Comparison of ENCODE assay signal across 8 cellular contexts in the genomic region with DNA sequence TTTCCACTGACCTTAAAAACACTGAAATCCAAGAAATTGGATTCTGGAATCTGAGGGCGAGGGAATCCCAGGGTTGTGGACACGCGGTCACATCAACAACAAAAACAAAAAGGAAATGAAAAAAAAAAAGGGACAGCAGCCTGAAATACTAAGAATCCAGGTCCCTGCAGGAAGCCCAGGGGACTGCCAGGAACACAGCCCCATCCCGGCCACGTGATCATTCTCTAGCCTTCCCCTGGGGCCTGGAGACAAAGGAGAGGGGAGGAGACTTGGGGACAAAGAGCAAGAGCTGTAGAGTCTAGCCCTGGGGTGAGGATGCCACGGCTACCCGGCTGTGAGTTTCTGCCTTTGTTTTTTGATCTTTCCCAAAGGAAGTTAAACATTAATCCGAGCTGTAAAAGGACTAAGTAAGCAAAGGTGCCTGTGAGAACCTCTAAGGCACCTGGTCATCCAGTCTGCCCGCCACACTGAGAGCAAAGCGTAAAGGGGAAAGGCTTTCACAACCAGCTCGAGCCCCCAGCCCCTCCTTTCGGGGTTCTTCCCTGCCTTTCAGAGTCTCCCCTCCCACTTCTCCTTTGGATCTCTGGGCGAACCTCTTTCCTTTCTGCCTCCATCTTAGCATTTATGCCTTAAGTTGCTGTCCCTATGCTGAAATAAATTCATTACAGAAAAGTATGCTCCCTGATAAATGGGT. TPM values are rescaled to one million over a fixed set of nuclear protein-coding genes. Genes with fewer than 3 reads are reported as not detected.
A peak's percentile ranks its signal among the peaks of the same experiment; 100 is the strongest.
DNase-seq lines count a peak whose midpoint lies in the region; ATAC-seq, FAIRE-seq and TF ChIP-seq lines count a peak whose summit lies in the region.

No MANE protein-coding gene starts in this region.

- peaks cover 19% of the 10 kb centered on the region for H3K4me1 Mint-ChIP-seq in chondrocyte (ENCODE audit: low read depth)
- peaks cover 7% of the 10 kb centered on the region for H3K4me1 Mint-ChIP-seq in activated naive CD4-positive, alpha-beta T cell treated with anti-CD3 and anti-CD28 coated beads for 36 hours (ENCODE audit: low read depth)

- no peaks in the 10 kb centered on the region for H3K27me3 ChIP-seq in GM23248 (replicated peaks; ENCODE audit: insufficient read depth)
- H3K27me3 ChIP-seq in keratinocyte (ENCODE audit: control insufficient read depth, extremely low read depth, insufficient read depth, low read length), result no peaks in the 10 kb centered on the region
- peaks cover 0 to 12% (median 0%) of the 10 kb centered on the region in 7 donors for H3K27me3 ChIP-seq in spleen (replicated peaks in 1 of 7)

- peak overlapping the region; percentile 52 for H3K4me3 Mint-ChIP-seq in chondrocyte (ENCODE audit: unreplicated experiment)
- no peak overlapping the region for H3K4me3 Mint-ChIP-seq in activated naive CD4-positive, alpha-beta T cell treated with anti-CD3 and anti-CD28 coated beads for 36 hours

- H4K20me1 ChIP-seq in GM23248 (ENCODE audit: insufficient read depth) (no peaks in the 10 kb centered on the region), keratinocyte (ENCODE audit: control insufficient read depth, extremely low read depth, insufficient read depth, low read length) (no peaks in the 10 kb centered on the region)

- peak overlapping the region; percentile 65 for H3K4me2 ChIP-seq in GM23248 (ENCODE audit: unreplicated experiment)
- H3K4me2 ChIP-seq in keratinocyte (ENCODE audit: control insufficient read depth, extremely low read depth, insufficient read depth, low read depth, low read length), result no peak overlapping the region

- TF ChIP-seq CTCF in chondrocyte (IDR thresholded peaks at IDR 0.05), result peak; percentile 32
- no peak for TF ChIP-seq CTCF in keratinocyte (optimal IDR thresholded peaks at IDR 0.05 in 1 of 3, IDR thresholded peaks at IDR 0.05 in 1 of 3, conservative IDR thresholded peaks at IDR 0.05 in 1 of 3; ENCODE audit: extremely low read depth in 1 of 3, insufficient read depth in 2 of 3, low read length in 3 of 3)
- peak in 7 of 11 experiments; percentile 13 to 52 (median 30) for TF ChIP-seq CTCF in spleen (IDR thresholded peaks at IDR 0.05 in 8 of 11, conservative IDR thresholded peaks at IDR 0.05 in 3 of 11)

- no peak for ATAC-seq in HG02938 (IDR thresholded peaks at IDR 0.05; ENCODE audit: unreplicated experiment)
- ATAC-seq in GM19397 (IDR thresholded peaks at IDR 0.05; ENCODE audit: unreplicated experiment), result no peak

- H2AFZ ChIP-seq in GM23248, result peak overlapping the region; percentile 72
- H2AFZ ChIP-seq in keratinocyte (ENCODE audit: control insufficient read depth, low read length), result peak overlapping the region; percentile 24

- H3K36me3 ChIP-seq in GM23248 (ENCODE audit: low read depth), result no peaks in the 10 kb centered on the region
- H3K36me3 ChIP-seq in keratinocyte (ENCODE audit: control insufficient read depth in 2 of 2, extremely low read depth in 1 of 2, insufficient read depth in 2 of 2, low read length in 2 of 2), result no peaks in the 10 kb centered on the region
- H3K36me3 ChIP-seq in spleen, result no peaks in the 10 kb centered on the region

- H3K9me3 Mint-ChIP-seq in chondrocyte (ENCODE audit: low read depth), result no peaks in the 10 kb centered on the region
- no peaks in the 10 kb centered on the region for H3K9me3 Mint-ChIP-seq in activated naive CD4-positive, alpha-beta T cell treated with anti-CD3 and anti-CD28 coated beads for 36 hours

- H3K79me2 ChIP-seq in GM23248 (ENCODE audit: insufficient read depth) (no peaks in the 10 kb centered on the region), keratinocyte (ENCODE audit: control insufficient read depth, insufficient read depth, low read length) (no peaks in the 10 kb centered on the region)

- peak overlapping the region; percentile 40 for H3K9ac ChIP-seq in GM23248
- no peak overlapping the region for H3K9ac ChIP-seq in keratinocyte (ENCODE audit: control insufficient read depth, extremely low read depth, insufficient read depth, low read length)

- TF ChIP-seq POLR2A in spleen (IDR thresholded peaks at IDR 0.05), result no peak

- peak overlapping the region; percentile 66 for H3K27ac Mint-ChIP-seq in chondrocyte (ENCODE audit: unreplicated experiment)
- no peak overlapping the region for H3K27ac Mint-ChIP-seq in activated naive CD4-positive, alpha-beta T cell treated with anti-CD3 and anti-CD28 coated beads for 36 hours

- H3K27ac ChIP-seq in GM23248 (no peak overlapping the region), keratinocyte (ENCODE audit: control insufficient read depth, insufficient read depth, low read length) (no peak overlapping the region), spleen (peak overlapping the region; percentile 17 to 87 (median 80))

- intact Hi-C loops in spleen (cut with DNase I; ENCODE audit: low total_unique reads), result no loop called here
- intact Hi-C loops in activated naive CD4-positive, alpha-beta T cell treated with anti-CD3 and anti-CD28 coated beads for 36 hours (cut with micrococcal nuclease), result no loop called here

- H3F3A ChIP-seq in GM23248 (ENCODE audit: insufficient read depth), result no peaks in the 10 kb centered on the region

- WGBS in GM23248 (ENCODE audit: low coverage in 1 of 2, low lambda C conversion rate in 2 of 2, missing lambda C conversion rate in 2 of 2), 2 experiments, result 22 to 25% methylated on average over 13 of the region's 13 CpGs
- WGBS in spleen, 5 donors, result 3 to 15% (median 7%) methylated on average over 13 of the region's 13 CpGs

- in situ Hi-C loops in GM23248 (cut with MboI), result no loop called here

- FAIRE-seq in keratinocyte (lab: Jason Lieb, UNC), result no peak

- no peaks in the 10 kb centered on the region for H3K9me3 ChIP-seq in GM23248 (ENCODE audit: low read depth)
- no peaks in the 10 kb centered on the region for H3K9me3 ChIP-seq in keratinocyte (ENCODE audit: control insufficient read depth, low read depth, low read length)
- H3K9me3 ChIP-seq in spleen, result no peaks in the 10 kb centered on the region

- H3K36me3 Mint-ChIP-seq in chondrocyte (ENCODE audit: low read depth), result no peaks in the 10 kb centered on the region
- no peaks in the 10 kb centered on the region for H3K36me3 Mint-ChIP-seq in activated naive CD4-positive, alpha-beta T cell treated with anti-CD3 and anti-CD28 coated beads for 36 hours (ENCODE audit: low read depth)

- H3K9me2 ChIP-seq in GM23248 (ENCODE audit: insufficient read depth), result no peaks in the 10 kb centered on the region

- H3K4me1 ChIP-seq in GM23248 (ENCODE audit: insufficient read depth) (peaks cover 11% of the 10 kb centered on the region), keratinocyte (ENCODE audit: control insufficient read depth, extremely low read depth, insufficient read depth, low read length) (peaks cover 7% of the 10 kb centered on the region), spleen (peaks cover 0 to 18% (median 11%) of the 10 kb centered on the region in 6 donors)

- no peaks in the 10 kb centered on the region for H3K27me3 Mint-ChIP-seq in chondrocyte (ENCODE audit: low read depth)
- H3K27me3 Mint-ChIP-seq in activated naive CD4-positive, alpha-beta T cell treated with anti-CD3 and anti-CD28 coated beads for 36 hours (ENCODE audit: low read depth), result peaks cover 15% of the 10 kb centered on the region

- H3K4me3 ChIP-seq in GM23248 (peak overlapping the region; percentile 61), keratinocyte (ENCODE audit: control insufficient read depth in 2 of 3, extremely low read depth in 1 of 3, insufficient read depth in 2 of 3, low read depth in 1 of 3, low read length in 3 of 3) (no peak overlapping the region), spleen (peak overlapping the region in 7 of 8 donors; percentile 11 to 63 (median 33))

- dilution Hi-C loops in keratinocyte (cut with MboI; ENCODE audit: extremely low pct_ligation_motif_present, low sequenced_read_pairs), result no loop called here

- CTCF ChIA-PET in activated naive CD4-positive, alpha-beta T cell treated with anti-CD3 and anti-CD28 coated beads for 36 hours (lab: Charles Lee), result interaction anchor here (0.7 to 1.0 kb wide), 2 partner anchors 9 to 47 kb away, joined by 3 to 7 read pairs; no protein-coding TSS in a partner anchor

- no peaks in the 10 kb centered on the region for H3K9me1 ChIP-seq in keratinocyte (ENCODE audit: control insufficient read depth, extremely low read depth, insufficient read depth, low read length)

- peak; percentile 67 for DNase-seq in GM23248
- peak; percentile 95 for DNase-seq in NCI-H510A (lab: John Stamatoyannopoulos, UW)
- no peak for DNase-seq in chondrocyte (ENCODE audit: low spot score)
- DNase-seq in keratinocyte (ENCODE audit: low read depth, low spot score), result no peak
- DNase-seq in spleen, result peak; percentile 83
- DNase-seq in activated naive CD4-positive, alpha-beta T cell treated with anti-CD3 and anti-CD28 coated beads for 36 hours, result no peak

RNA-seq across cellular contexts. Expression of gene EPCAM, which starts 24.1 kb away (rescaled TPM):
- 0.22 TPM in 1 of 2 replicates, not detected in the other for total RNA-seq in GM23248 (2014; rRNA removed; shearing (Covaris generic))
- polyA plus RNA-seq in GM23248 (2016; fragmentation: Nextera tagmentation; extraction: Ambion mirVana) (not detected in 2 replicates), keratinocyte (4.7 to 27.6 TPM (median 25.8 TPM) in 3 replicates), spleen (under 1 TPM; 0.59 to 0.96 (median 0.67) TPM)
- total RNA-seq in chondrocyte (0.75 to 6.4 TPM (median 5.4 TPM) in 3 replicates), spleen (1 to 10 TPM in 4 of 7 donors, under 1 TPM in 2, not detected in 1; 0.72 to 2.7 (median 1.5) TPM)
- polyA plus RNA-seq in keratinocyte (2011; ENCODE audit: low read depth), result 38.8 TPM
- 8.1 and 14.0 TPM in 2 replicates for polyA plus RNA-seq in keratinocyte (2011; cell fraction: cytosol; rRNA removed)
- 10.9 and 26.1 TPM in 2 replicates for polyA plus RNA-seq in keratinocyte (2011; cell fraction: nucleus; rRNA removed)
- polyA plus RNA-seq in keratinocyte (2012; ENCODE audit: low replicate concordance), result 17.9 and 34.5 TPM in 2 replicates
- polyA minus RNA-seq in keratinocyte, result 2.9 to 20.1 TPM (median 3.1 TPM) in 3 replicates
- polyA minus RNA-seq in keratinocyte (2011; cell fraction: cytosol; rRNA and poly(A)+ RNA removed), result 15.3 TPM
- 7.9 and 8.5 TPM in 2 replicates for polyA minus RNA-seq in keratinocyte (2011; cell fraction: nucleus; rRNA and poly(A)+ RNA removed)
- total RNA-seq in activated naive CD4-positive, alpha-beta T cell treated with anti-CD3 and anti-CD28 coated beads for 36 hours, result under 1 TPM; 0.17 to 0.30 TPM

RNA-seq across cellular contexts. Expression of gene MSH2, which starts 57.9 kb away (rescaled TPM):
- total RNA-seq in GM23248 (2014; rRNA removed; shearing (Covaris generic)), result 21.6 and 21.8 TPM in 2 replicates
- polyA plus RNA-seq in GM23248 (2016; fragmentation: Nextera tagmentation; extraction: Ambion mirVana) (17.1 and 17.8 TPM in 2 replicates), keratinocyte (8.0 to 16.8 TPM (median 11.0 TPM) in 3 replicates), spleen (10 to 100 TPM in 2 of 3 donors, 1 to 10 TPM in 1; 7.1 to 12.1 (median 11.5) TPM)
- total RNA-seq in chondrocyte (21.0 to 29.1 TPM (median 21.0 TPM) in 3 replicates), spleen (10 to 100 TPM; 14.8 to 19.4 (median 16.3) TPM)
- polyA plus RNA-seq in keratinocyte (2011; ENCODE audit: low read depth), result 11.0 TPM
- polyA plus RNA-seq in keratinocyte (2011; cell fraction: cytosol; rRNA removed), result 6.1 and 11.4 TPM in 2 replicates
- polyA plus RNA-seq in keratinocyte (2011; cell fraction: nucleus; rRNA removed), result 9.8 and 11.8 TPM in 2 replicates
- 5.9 and 12.0 TPM in 2 replicates for polyA plus RNA-seq in keratinocyte (2012; ENCODE audit: low replicate concordance)
- polyA minus RNA-seq in keratinocyte, result 5.7 to 13.0 TPM (median 5.8 TPM) in 3 replicates
- polyA minus RNA-seq in keratinocyte (2011; cell fraction: cytosol; rRNA and poly(A)+ RNA removed), result 6.3 TPM
- 4.5 and 10.7 TPM in 2 replicates for polyA minus RNA-seq in keratinocyte (2011; cell fraction: nucleus; rRNA and poly(A)+ RNA removed)
- 10 to 100 TPM; 42.7 to 43.3 TPM for total RNA-seq in activated naive CD4-positive, alpha-beta T cell treated with anti-CD3 and anti-CD28 coated beads for 36 hours

Comparison
In these comparisons a context has a peak if more than half of its experiments do, and no peak if none do; other contexts are left out.
1. DNase-seq: peak in GM23248 (single experiment), NCI-H510A (single experiment) and spleen (single experiment); none in chondrocyte (single experiment), keratinocyte (single experiment) and activated naive CD4-positive, alpha-beta T cell treated with anti-CD3 and anti-CD28 coated beads for 36 hours (single experiment).
2. H3K27ac ChIP-seq: peak in spleen (8 of 8); none in GM23248 (single experiment) and keratinocyte (single experiment).
3. H3K4me3 ChIP-seq: peak in GM23248 (single experiment) and spleen (7 of 8); none in keratinocyte (0 of 3).
4. CTCF ChIP-seq: peak in chondrocyte (single experiment) and spleen (7 of 11); none in keratinocyte (0 of 3).